17 cellular contexts compared by ENCODE assay signal in genomic region chr10:14142631-14143270, GRCh38.
DNase-seq lines count a peak whose midpoint lies in the region; ATAC-seq and TF ChIP-seq lines count a peak whose summit lies in the region.
"Had no signal": no experiment of that assay in that cellular context is flagged by ENCODE, and none has a peak within 500 bp of the region (broad histone marks: within the 10 kb centered on the region; RNA-seq: fewer than 3 reads in every experiment).

No MANE protein-coding gene starts in this region.

- no peak overlapping the region for H4K8ac ChIP-seq in IMR-90 (ENCODE audit: low read depth in 2 of 2, low read length in 2 of 2)

- no peak overlapping the region for H3K4me2 ChIP-seq in IMR-90 (ENCODE audit: low read depth, low read length)
- no peak overlapping the region for H3K4me2 ChIP-seq in osteoblast (ENCODE audit: insufficient read depth, low read length)
- H3K4me2 ChIP-seq: A549 had no signal

- no peak overlapping the region for H3K4ac ChIP-seq in IMR-90 (ENCODE audit: low read depth, low read length)

- no peaks in the 10 kb centered on the region for H3K9me3 ChIP-seq in IMR-90 (ENCODE audit: control insufficient read depth, insufficient read depth, low read length)
- no peaks in the 10 kb centered on the region for H3K9me3 ChIP-seq in osteoblast (ENCODE audit: low read depth, low read length)
- H3K9me3 ChIP-seq in breast epithelium, result no peaks in the 10 kb centered on the region
- H3K9me3 ChIP-seq: A549 had no signal

- H4K91ac ChIP-seq in IMR-90 (ENCODE audit: insufficient read depth, low read depth, low read length), result no peak overlapping the region

- no peak overlapping the region for H3K23ac ChIP-seq in IMR-90 (ENCODE audit: low read depth, low read length)

- peak overlapping the region; percentile 52; the same call in 2 of the 3 replicates for H2BK15ac ChIP-seq in IMR-90 (ENCODE audit: low read depth, low read length)

- no peak overlapping the region for H3K9ac ChIP-seq in IMR-90 (ENCODE audit: low read depth, low read length)

- no peaks in the 10 kb centered on the region for H4K20me1 ChIP-seq in IMR-90 (ENCODE audit: insufficient read depth, low read length)
- no peaks in the 10 kb centered on the region for H4K20me1 ChIP-seq in osteoblast (ENCODE audit: insufficient read depth, low read length)

- dilution Hi-C loops in IMR-90 (cut with HindIII; ENCODE audit: low sequenced_read_pairs, unreplicated experiment), result no loop called here

- H3K27ac ChIP-seq in IMR-90 (ENCODE audit: insufficient read depth, low read length) (no peak overlapping the region), osteoblast (ENCODE audit: low read depth, low read length) (no peak overlapping the region), breast epithelium (no peak overlapping the region)
- H3K27ac ChIP-seq: A549 had no signal

- in situ Hi-C loops in IMR-90 (cut with MboI; ENCODE audit: low sequenced_read_pairs), result no loop called here

- no CpG with 5 or more reads among the region's 5 CpGs for WGBS in IMR-90 (ENCODE audit: extremely low coverage in 2 of 2, insufficient read length in 1 of 2), 2 experiments

- TF ChIP-seq CTCF in IMR-90 (conservative IDR thresholded peaks at IDR 0.05; ENCODE audit: low read depth, low read length) (no peak), osteoblast (IDR thresholded peaks at IDR 0.05; ENCODE audit: extremely low read depth, low read depth, low read length) (no peak), breast epithelium (IDR thresholded peaks at IDR 0.05) (no peak)

- H3K36me3 ChIP-seq in IMR-90 (ENCODE audit: control insufficient read depth, insufficient read depth, low read length), result no peaks in the 10 kb centered on the region
- no peaks in the 10 kb centered on the region for H3K36me3 ChIP-seq in osteoblast (ENCODE audit: insufficient read depth, low read length)
- no peaks in the 10 kb centered on the region for H3K36me3 ChIP-seq in breast epithelium

- H3K56ac ChIP-seq in IMR-90 (ENCODE audit: extremely low read depth, insufficient read depth, low read length), result no peak overlapping the region

- H2BK120ac ChIP-seq in IMR-90 (ENCODE audit: low read depth, low read length), result peak overlapping the region; percentile 6; the same call in 1 of the 2 replicates

- H3K9me1 ChIP-seq in IMR-90 (ENCODE audit: insufficient read depth, low read length), result peaks cover 8% of the 10 kb centered on the region

- no peak overlapping the region for H4K5ac ChIP-seq in IMR-90 (ENCODE audit: low read depth, low read length)

- POLR2A ChIA-PET in IMR-90 (lab: Charles Lee; ENCODE audit: unreplicated experiment), result interaction anchor here (0.6 kb wide), 1 partner anchor 293 kb away, joined by 3 read pairs; no protein-coding TSS in a partner anchor

- H2AFZ ChIP-seq in IMR-90 (replicated peaks; ENCODE audit: low read length, poor library complexity) (no peak overlapping the region), osteoblast (ENCODE audit: low read length) (no peak overlapping the region)

- H3K27me3 ChIP-seq in IMR-90 (ENCODE audit: control insufficient read depth, insufficient read depth, low read length) (0 out of 2 replicates have a peak, but pooled peaks cover 2% of the 10 kb centered on the region), osteoblast (ENCODE audit: insufficient read depth, low read length) (peaks cover 62% of the 10 kb centered on the region), breast epithelium (peaks cover 0 to 5% of the 10 kb centered on the region in 2 donors)

- no peak overlapping the region for H2BK20ac ChIP-seq in IMR-90 (ENCODE audit: low read depth, low read length)

- H3K79me1 ChIP-seq in IMR-90 (ENCODE audit: low read depth in 1 of 2, low read length in 2 of 2), result no peaks in the 10 kb centered on the region

- DNase-seq in IMR-90, result no peak
- DNase-seq in cerebellar cortex (ENCODE audit: low spot score), result peak; percentile 69
- DNase-seq in osteoblast (ENCODE audit: insufficient read length, low spot score, missing footprints), result peak; percentile 56
- DNase-seq in AML-193 (lab: John Stamatoyannopoulos, UW), result no peak
- DNase-seq in breast epithelium (ENCODE audit: low spot score in 2 of 2), result no peak
- DNase-seq: 8988T; ACHN; Calu3; CD4-positive, alpha-beta memory T cell; COR-L47; DND-41; GDM1; GOT3; HCEC 1CT had no signal

- TF ChIP-seq RAD21 in IMR-90 (IDR thresholded peaks at IDR 0.05; ENCODE audit: low read length), result no peak

- TF ChIP-seq POLR2A in IMR-90 (IDR thresholded peaks at IDR 0.05; ENCODE audit: low read depth, low read length) (no peak), breast epithelium (IDR thresholded peaks at IDR 0.05) (no peak)

- CTCF ChIA-PET in IMR-90 (lab: Yijun Ruan, JAX), result interaction anchor here (0.6 to 1.4 kb wide), 2 partner anchors 11 to 277 kb away, joined by 3 read pairs; no protein-coding TSS in a partner anchor

- ATAC-seq in IMR-90 (ENCODE audit: low read depth), result no peak
- no peak for ATAC-seq in GM18907 (IDR thresholded peaks at IDR 0.05; ENCODE audit: unreplicated experiment)
- ATAC-seq: A549, GM12878 had no signal

- no peak overlapping the region for H3K4me3 ChIP-seq in IMR-90 (ENCODE audit: insufficient read depth, low read depth, low read length)
- H3K4me3 ChIP-seq in osteoblast (ENCODE audit: insufficient read depth, low read length), result no peak overlapping the region
- H3K4me3 ChIP-seq in breast epithelium, result no peak overlapping the region
- H3K4me3 ChIP-seq: A549, GM12878 had no signal

- H3K79me2 ChIP-seq in osteoblast (ENCODE audit: insufficient read depth, low read length), result no peaks in the 10 kb centered on the region

- no peak overlapping the region for H2BK5ac ChIP-seq in IMR-90 (ENCODE audit: low read depth, low read length, poor library complexity, severe bottlenecking)

- no peak overlapping the region for H2AK5ac ChIP-seq in IMR-90 (ENCODE audit: low read depth, low read length)

- no peak overlapping the region for H2AK9ac ChIP-seq in IMR-90 (replicated peaks; ENCODE audit: low read depth, low read length, poor library complexity)

- peaks cover 19% of the 10 kb centered on the region for H3K4me1 ChIP-seq in IMR-90 (ENCODE audit: control insufficient read depth, insufficient read depth, low read length)
- no peaks in the 10 kb centered on the region for H3K4me1 ChIP-seq in osteoblast (ENCODE audit: insufficient read depth, low read length)
- H3K4me1 ChIP-seq in breast epithelium, result no peaks in the 10 kb centered on the region
- H3K4me1 ChIP-seq: A549 had no signal

- intact Hi-C loops in IMR-90 (cut with micrococcal nuclease), result no loop called here
- intact Hi-C loops in breast epithelium (cut with DNase I; ENCODE audit: low total_unique reads), result no loop called here

- no TSS peak for BruUV-seq in IMR-90 (replicated peaks; lab: Mats Ljungman, UMichigan)

- peak overlapping the region; percentile 66; the same call in 1 of the 2 replicates for H3K18ac ChIP-seq in IMR-90 (ENCODE audit: low read depth, low read length)

- no peak overlapping the region for H3K14ac ChIP-seq in IMR-90 (replicated peaks; ENCODE audit: low read depth, low read length)

TF ChIP-seq in IMR-90, 13 proteins besides CTCF, POLR2A, EP300 and RAD21:
- TF ChIP-seq USF2 (IDR thresholded peaks at IDR 0.05; ENCODE audit: low read depth, low read length) (no peak), MAFK (IDR thresholded peaks at IDR 0.05; ENCODE audit: low read depth, low read length) (no peak), BHLHE40 (IDR thresholded peaks at IDR 0.05; ENCODE audit: low read depth, low read length) (no peak), RCOR1 (IDR thresholded peaks at IDR 0.05; ENCODE audit: insufficient replicate concordance, low read length) (no peak), ELK1 (IDR thresholded peaks at IDR 0.05; ENCODE audit: borderline replicate concordance, low read depth, low read length) (no peak), NFE2L2 (IDR thresholded peaks at IDR 0.05; ENCODE audit: low read depth, low read length) (no peak)
TF ChIP-seq in IMR-90: peak in this region for 0.

Comparison
In these comparisons a context has a peak if more than half of its experiments do, and no peak if none do; other contexts are left out.
1. DNase-seq: peak in cerebellar cortex (single experiment) and osteoblast (single experiment); none in IMR-90 (single experiment), AML-193 (0 of 2) and breast epithelium (0 of 2).